9 cellular contexts compared by ENCODE assay signal in the genomic region with DNA sequence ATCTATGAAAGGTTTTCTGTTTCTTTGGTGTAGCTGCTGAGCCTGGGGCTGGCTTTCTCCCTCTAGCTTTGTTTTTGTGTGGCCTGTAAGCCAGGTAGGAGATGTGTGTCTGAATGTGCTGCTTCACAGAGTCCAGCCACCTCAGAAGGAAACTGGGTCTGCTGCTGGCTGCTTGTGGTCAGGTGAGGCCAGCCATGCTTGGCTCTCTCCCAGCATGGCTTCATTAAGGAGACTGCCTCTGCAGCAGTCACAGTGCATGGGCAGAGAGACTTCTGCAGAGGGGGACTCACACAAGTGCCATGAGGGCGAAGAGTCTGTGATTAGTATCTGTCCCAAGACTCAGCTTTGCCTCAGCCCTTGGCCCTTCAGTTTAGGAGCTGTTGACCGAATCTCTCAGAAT. TPM values are rescaled to one million over a fixed set of nuclear protein-coding genes. Genes with fewer than 3 reads are reported as not detected.
DNase-seq lines count a peak whose midpoint lies in the region; ATAC-seq and TF ChIP-seq lines count a peak whose summit lies in the region.
"Had no signal": no experiment of that assay in that cellular context is flagged by ENCODE, and none has a peak within 500 bp of the region (broad histone marks: within the 10 kb centered on the region; RNA-seq: fewer than 3 reads in every experiment).

No MANE protein-coding gene starts in this region.

- peak; percentile 25 for DNase-seq in AG20443 (ENCODE audit: low spot score)
- DNase-seq in MCF 10A (ENCODE audit: unreplicated experiment): peak; percentile 11
- no peak for DNase-seq in trophoblast cell
- no peak for DNase-seq in stimulated activated CD4-positive, alpha-beta T cell treated with anti-CD3 and anti-CD28 coated beads, Interleukin-4, amount 100 ng/mL, for 1 hour
- DNase-seq in activated CD4-positive, alpha-beta T cell treated with anti-CD3 and anti-CD28 coated beads, Interleukin-2, amount 50 U/mL, for 4 hours: no peak
- no peak for DNase-seq in posterior vena cava (ENCODE audit: low spot score)

- no peaks in the 10 kb centered on the region for H3K27me3 ChIP-seq in trophoblast cell (ENCODE audit: insufficient read depth, low read length)

- H3K4ac ChIP-seq in trophoblast cell (ENCODE audit: low read depth, low read length): no peak overlapping the region

- H3K36me3 Mint-ChIP-seq in MCF 10A (ENCODE audit: insufficient read depth, unreplicated experiment): peaks cover 5% of the 10 kb centered on the region

- no peak overlapping the region for H3K18ac ChIP-seq in trophoblast cell (ENCODE audit: low read length)

- H3K79me2 ChIP-seq in trophoblast cell (ENCODE audit: control insufficient read depth, insufficient read depth, low read length, poor library complexity): no peaks in the 10 kb centered on the region

- H3K4me2 ChIP-seq in trophoblast cell (ENCODE audit: low read length): peak overlapping the region; percentile 27

- H2AFZ ChIP-seq in trophoblast cell (ENCODE audit: insufficient read depth, low read length, poor library complexity): no peak overlapping the region

- peak overlapping the region; percentile 21 for H3K4me3 Mint-ChIP-seq in MCF 10A (ENCODE audit: unreplicated experiment)

- no peak overlapping the region for H4K8ac ChIP-seq in trophoblast cell (ENCODE audit: low read depth, low read length)

- H4K91ac ChIP-seq in trophoblast cell (ENCODE audit: low read depth, low read length): no peak overlapping the region

- H3K27ac Mint-ChIP-seq in MCF 10A (ENCODE audit: low read depth, unreplicated experiment): peak overlapping the region; percentile 60

- peaks cover 32% of the 10 kb centered on the region for H3K4me1 Mint-ChIP-seq in MCF 10A (ENCODE audit: insufficient read depth, unreplicated experiment)

- POLR2A ChIA-PET in MCF 10A (lab: Yijun Ruan, JAX): interaction anchor here (0.6 kb wide), 1 partner anchor 21 kb away, joined by 3 read pairs; no protein-coding TSS in a partner anchor

- H3K4me3 ChIP-seq in trophoblast cell (ENCODE audit: low read depth, low read length): no peak overlapping the region
- H3K4me3 ChIP-seq: skin epidermis had no signal

- peaks cover 14% of the 10 kb centered on the region for H3K9me3 Mint-ChIP-seq in MCF 10A (ENCODE audit: unreplicated experiment)

- H3K27ac ChIP-seq in trophoblast cell (ENCODE audit: low read depth, low read length): peak overlapping the region; percentile 81

- TF ChIP-seq CTCF in MCF 10A (IDR thresholded peaks at IDR 0.05; ENCODE audit: unreplicated experiment): no peak

- no peaks in the 10 kb centered on the region for H3K9me3 ChIP-seq in trophoblast cell (ENCODE audit: insufficient read depth, low read depth, low read length)

- H3K27me3 Mint-ChIP-seq in MCF 10A (ENCODE audit: insufficient read depth, unreplicated experiment): no peaks in the 10 kb centered on the region

- H3K14ac ChIP-seq in trophoblast cell (ENCODE audit: low read length): no peak overlapping the region

- no CpG with 5 or more reads among the region's 2 CpGs for WGBS in trophoblast cell (ENCODE audit: extremely low coverage, insufficient coverage, insufficient read length)

- no peak overlapping the region for H3K23ac ChIP-seq in trophoblast cell (ENCODE audit: low read length)

- no peaks in the 10 kb centered on the region for H3K36me3 ChIP-seq in trophoblast cell (ENCODE audit: control insufficient read depth in 1 of 2, insufficient read depth in 2 of 2, low read length in 2 of 2)

- H2BK120ac ChIP-seq in trophoblast cell (ENCODE audit: insufficient read depth, low read length, poor library complexity): no peak overlapping the region

- intact Hi-C loops in MCF 10A (cut with micrococcal nuclease): loop anchor here (5.0 kb wide), 1 partner anchor 48 kb away; no protein-coding TSS in a partner anchor
- intact Hi-C loops in posterior vena cava (cut with DNase I): no loop called here

- H3K79me1 ChIP-seq in trophoblast cell (ENCODE audit: low read length): peaks cover 8% of the 10 kb centered on the region

- H4K12ac ChIP-seq in trophoblast cell (ENCODE audit: low read depth, low read length): no peak overlapping the region

- H3K4me1 ChIP-seq in trophoblast cell (ENCODE audit: control insufficient read depth in 1 of 2, insufficient read depth in 2 of 2, low read length in 2 of 2): peaks cover 9 to 22% of the 10 kb centered on the region in 2 experiments

- H3K9ac ChIP-seq in trophoblast cell (ENCODE audit: low read length): no peak overlapping the region

- CTCF ChIA-PET in MCF 10A (lab: Yijun Ruan, JAX): interaction anchor here (0.6 kb wide), 1 partner anchor 237 kb away, joined by 3 read pairs; no protein-coding TSS in a partner anchor

- ATAC-seq in GM19395 (IDR thresholded peaks at IDR 0.05; ENCODE audit: unreplicated experiment) (peak; percentile 81), HG03354 (IDR thresholded peaks at IDR 0.05; ENCODE audit: poor library complexity, severe bottlenecking, unreplicated experiment) (peak; percentile 87)

- no peak overlapping the region for H2AK5ac ChIP-seq in trophoblast cell (ENCODE audit: low read length)

- BruUV-seq in MCF 10A (replicated peaks; lab: Mats Ljungman, UMichigan): no TSS peak

- no peak overlapping the region for H2BK12ac ChIP-seq in trophoblast cell (ENCODE audit: low read length)

- H2BK5ac ChIP-seq in trophoblast cell (ENCODE audit: low read depth, low read length, poor library complexity): peak overlapping the region; percentile 2

RNA-seq across cellular contexts. Expression of a gene that starts 50.6 kb away (rescaled TPM):
- total RNA-seq in MCF 10A (2022) (44.1 and 55.8 TPM in 2 replicates), posterior vena cava (10 to 100 TPM; 43.9 to 44.5 TPM)
- polyA plus RNA-seq in trophoblast cell (2013): 61.9 and 66.5 TPM in 2 replicates

Comparison
In these comparisons a context has a peak if more than half of its experiments do, and no peak if none do; other contexts are left out.
1. DNase-seq: peak in AG20443 (single experiment) and MCF 10A (single experiment); none in trophoblast cell (0 of 2), stimulated activated CD4-positive, alpha-beta T cell treated with anti-CD3 and anti-CD28 coated beads, Interleukin-4, amount 100 ng/mL, for 1 hour (single experiment), activated CD4-positive, alpha-beta T cell treated with anti-CD3 and anti-CD28 coated beads, Interleukin-2, amount 50 U/mL, for 4 hours (0 of 2) and posterior vena cava (single experiment).